ENCODE assay signal across 1 cellular context in the genomic region with DNA sequence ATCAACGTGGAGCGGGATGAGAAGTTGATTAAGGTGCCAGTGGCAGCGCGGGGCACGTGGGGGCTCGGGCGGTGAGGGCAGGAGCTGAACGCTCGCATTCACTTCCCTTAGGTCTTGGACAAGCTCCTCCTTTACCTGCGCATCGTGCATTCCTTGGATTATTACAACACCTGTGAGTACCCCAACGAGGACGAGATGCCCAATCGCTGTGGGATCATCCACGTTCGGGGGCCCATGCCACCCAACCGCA.
TF ChIP-seq lines count a peak whose summit lies in the region.

No MANE protein-coding gene starts in this region.

TF ChIP-seq in K562, 482 proteins besides CTCF, POLR2A, EP300 and RAD21:
- TF ChIP-seq DIDO1 (tag; IDR thresholded peaks at IDR 0.05; ENCODE audit: low read depth) (no peak), RBFOX2 (IDR thresholded peaks at IDR 0.05; ENCODE audit: low read depth, low read length) (peak; percentile 35; the same call in 1 of the 2 replicates), HMGN3 (IDR thresholded peaks at IDR 0.05; ENCODE audit: borderline replicate concordance, extremely low read depth, insufficient read length, low read depth, low read length) (peak; percentile 11), POLR2AphosphoS5 (IDR thresholded peaks at IDR 0.05; ENCODE audit: control insufficient read depth, insufficient read depth, low read depth, low read length) (0 out of 2 replicates have a peak, but pooled peaks have one; percentile 6)
- TF ChIP-seq, protein P1, sequence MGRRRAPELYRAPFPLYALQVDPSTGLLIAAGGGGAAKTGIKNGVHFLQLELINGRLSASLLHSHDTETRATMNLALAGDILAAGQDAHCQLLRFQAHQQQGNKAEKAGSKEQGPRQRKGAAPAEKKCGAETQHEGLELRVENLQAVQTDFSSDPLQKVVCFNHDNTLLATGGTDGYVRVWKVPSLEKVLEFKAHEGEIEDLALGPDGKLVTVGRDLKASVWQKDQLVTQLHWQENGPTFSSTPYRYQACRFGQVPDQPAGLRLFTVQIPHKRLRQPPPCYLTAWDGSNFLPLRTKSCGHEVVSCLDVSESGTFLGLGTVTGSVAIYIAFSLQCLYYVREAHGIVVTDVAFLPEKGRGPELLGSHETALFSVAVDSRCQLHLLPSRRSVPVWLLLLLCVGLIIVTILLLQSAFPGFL (CRISPR knock-in tag; IDR thresholded peaks at IDR 0.05), result no peak
- TF ChIP-seq, protein P2, sequence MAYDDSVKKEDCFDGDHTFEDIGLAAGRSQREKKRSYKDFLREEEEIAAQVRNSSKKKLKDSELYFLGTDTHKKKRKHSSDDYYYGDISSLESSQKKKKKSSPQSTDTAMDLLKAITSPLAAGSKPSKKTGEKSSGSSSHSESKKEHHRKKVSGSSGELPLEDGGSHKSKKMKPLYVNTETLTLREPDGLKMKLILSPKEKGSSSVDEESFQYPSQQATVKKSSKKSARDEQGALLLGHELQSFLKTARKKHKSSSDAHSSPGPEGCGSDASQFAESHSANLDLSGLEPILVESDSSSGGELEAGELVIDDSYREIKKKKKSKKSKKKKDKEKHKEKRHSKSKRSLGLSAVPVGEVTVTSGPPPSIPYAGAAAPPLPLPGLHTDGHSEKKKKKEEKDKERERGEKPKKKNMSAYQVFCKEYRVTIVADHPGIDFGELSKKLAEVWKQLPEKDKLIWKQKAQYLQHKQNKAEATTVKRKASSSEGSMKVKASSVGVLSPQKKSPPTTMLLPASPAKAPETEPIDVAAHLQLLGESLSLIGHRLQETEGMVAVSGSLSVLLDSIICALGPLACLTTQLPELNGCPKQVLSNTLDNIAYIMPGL (CRISPR knock-in tag; IDR thresholded peaks at IDR 0.05), result 0 out of 2 replicates have a peak, but pooled peaks have one; percentile 51
